Comparison of ENCODE assay signal across 7 cellular contexts in the genomic region with DNA sequence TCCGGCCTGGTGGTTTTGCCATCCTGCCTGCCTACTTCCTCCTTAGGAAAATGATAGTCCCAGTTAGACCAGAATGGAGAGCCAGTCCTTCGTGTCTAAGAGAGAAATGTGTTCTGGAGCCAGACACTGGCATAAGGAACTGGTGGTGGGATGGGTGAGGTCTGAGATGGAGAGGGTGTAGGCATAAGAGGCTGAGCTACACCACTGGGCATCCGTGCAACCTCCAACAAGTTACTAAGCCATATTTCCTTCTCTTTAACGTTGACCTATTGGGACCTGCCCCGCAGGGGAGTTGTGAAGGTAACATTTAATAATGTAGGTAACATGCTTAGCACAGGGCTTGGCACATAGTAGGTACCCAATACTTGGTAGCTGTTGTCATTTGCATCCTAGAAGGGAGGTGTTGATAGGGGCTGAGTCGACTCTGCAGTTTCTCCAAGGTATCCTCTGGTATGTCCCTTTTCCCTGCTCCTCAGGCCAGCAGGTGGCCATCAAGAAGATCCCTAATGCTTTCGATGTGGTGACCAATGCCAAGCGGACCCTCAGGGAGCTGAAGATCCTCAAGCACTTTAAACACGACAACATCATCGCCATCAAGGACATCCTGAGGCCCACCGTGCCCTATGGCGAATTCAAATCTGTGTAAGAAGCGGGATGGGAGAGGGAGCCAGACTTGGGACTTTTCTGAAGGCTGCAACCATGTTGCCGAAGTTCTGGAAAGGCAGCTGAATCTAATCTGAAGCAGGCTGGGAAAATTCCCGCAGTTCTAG. TPM values are rescaled to one million over a fixed set of nuclear protein-coding genes. Genes with fewer than 3 reads are reported as not detected.
DNase-seq lines count a peak whose midpoint lies in the region; ATAC-seq and TF ChIP-seq lines count a peak whose summit lies in the region.

No MANE protein-coding gene starts in this region.

- CTCF ChIA-PET in HEK293 (lab: Yijun Ruan, JAX), result interaction anchor here (1.1 to 3.9 kb wide), 2 partner anchors 17 to 427 kb away, joined by 4 to 33 read pairs; a partner anchor contains a TSS
- CTCF ChIA-PET in activated CD8-positive, alpha-beta T cell treated with anti-CD3 and anti-CD28 coated beads for 36 hours (lab: Charles Lee), result interaction anchor here (1.2 to 4.3 kb wide), 2 partner anchors 11 to 17 kb away, joined by 3 to 51 read pairs; a partner anchor contains a TSS

- H3K27ac ChIP-seq in HEK293 (ENCODE audit: extremely low read depth, low read depth, low read length), result no peak overlapping the region

- DNase-seq in activated CD8-positive, alpha-beta T cell treated with anti-CD3 and anti-CD28 coated beads for 36 hours, result no peak
- DNase-seq in stimulated activated CD8-positive, alpha-beta memory T cell treated with anti-CD3 and anti-CD28 coated beads, Interleukin-4, amount 100 ng/mL, for 48 hours, result peak; percentile 22
- DNase-seq in NCI-H187 treated with DMSO at 0.1 percent for 48 hours (lab: John Stamatoyannopoulos, UW) (no peak), NCI-H1105 (lab: John Stamatoyannopoulos, UW) (no peak), NCI-H345 (lab: John Stamatoyannopoulos, UW) (no peak)

- POLR2A ChIA-PET in HEK293 (lab: Yijun Ruan, JAX), result interaction anchor here (2.5 kb wide), 1 partner anchor 9 kb away, joined by 57 read pairs; a partner anchor contains a TSS
- POLR2A ChIA-PET in activated CD8-positive, alpha-beta T cell treated with anti-CD3 and anti-CD28 coated beads for 36 hours (lab: Charles Lee), result interaction anchor here (1.0 to 1.9 kb wide), 2 partner anchors 9 to 20 kb away, joined by 4 read pairs; no protein-coding TSS in a partner anchor

- H3K27me3 Mint-ChIP-seq in activated CD8-positive, alpha-beta T cell treated with anti-CD3 and anti-CD28 coated beads for 36 hours, result no peaks in the 10 kb centered on the region

- no peak for ATAC-seq in activated CD8-positive, alpha-beta T cell treated with anti-CD3 and anti-CD28 coated beads for 36 hours

- H3K9ac ChIP-seq in iPS-15b (ENCODE audit: low read depth, low read length), result no peak overlapping the region

- no peaks in the 10 kb centered on the region for H3K27me3 ChIP-seq in iPS-15b (ENCODE audit: control insufficient read depth, insufficient read depth, low read length)

- peak overlapping the region; percentile 75 for H3K27ac Mint-ChIP-seq in activated CD8-positive, alpha-beta T cell treated with anti-CD3 and anti-CD28 coated beads for 36 hours

- no peak for TF ChIP-seq CTCF in HEK293 (tag by site-specific recombination; IDR thresholded peaks at IDR 0.05)
- no peak for TF ChIP-seq CTCF in activated CD8-positive, alpha-beta T cell treated with anti-CD3 and anti-CD28 coated beads for 36 hours (IDR thresholded peaks at IDR 0.05)

- peak overlapping the region; percentile 69 for H3K4me3 ChIP-seq in HEK293 (ENCODE audit: low read depth, low read length)
- H3K4me3 ChIP-seq in iPS-15b (ENCODE audit: low read depth, low read length), result peak overlapping the region; percentile 93

- no peaks in the 10 kb centered on the region for H3K9me3 Mint-ChIP-seq in activated CD8-positive, alpha-beta T cell treated with anti-CD3 and anti-CD28 coated beads for 36 hours

- H3K36me3 ChIP-seq in HEK293 (ENCODE audit: control insufficient read depth in 2 of 2, insufficient read depth in 1 of 2, low read length in 2 of 2) (peaks cover 24 to 54% of the 10 kb centered on the region in 2 experiments), iPS-15b (ENCODE audit: control insufficient read depth, insufficient read depth, low read length) (peaks cover 48% of the 10 kb centered on the region)

- peaks cover 25% of the 10 kb centered on the region for H3K36me3 Mint-ChIP-seq in activated CD8-positive, alpha-beta T cell treated with anti-CD3 and anti-CD28 coated beads for 36 hours (ENCODE audit: low read depth)

- peaks cover 8% of the 10 kb centered on the region for H3K4me1 ChIP-seq in HEK293 (ENCODE audit: control insufficient read depth, insufficient read depth, low read length)
- H3K4me1 ChIP-seq in iPS-15b (ENCODE audit: control insufficient read depth, insufficient read depth, low read length), result peaks cover 5% of the 10 kb centered on the region

- H3K4me1 Mint-ChIP-seq in activated CD8-positive, alpha-beta T cell treated with anti-CD3 and anti-CD28 coated beads for 36 hours (ENCODE audit: low read depth), result peaks cover 17% of the 10 kb centered on the region

- H3K9me3 ChIP-seq in HEK293 (ENCODE audit: control insufficient read depth, insufficient read depth, low read depth, low read length) (no peaks in the 10 kb centered on the region), iPS-15b (ENCODE audit: control insufficient read depth, insufficient read depth, low read length) (no peaks in the 10 kb centered on the region)

- peak overlapping the region; percentile 98 for H3K4me3 Mint-ChIP-seq in activated CD8-positive, alpha-beta T cell treated with anti-CD3 and anti-CD28 coated beads for 36 hours

- intact Hi-C loops in activated CD8-positive, alpha-beta T cell treated with anti-CD3 and anti-CD28 coated beads for 36 hours (cut with micrococcal nuclease), result no loop called here

TF ChIP-seq in HEK293, 187 proteins besides CTCF, POLR2A, EP300 and RAD21:
- no peak for TF ChIP-seq ZNF473 (tag by site-specific recombination; IDR thresholded peaks at IDR 0.05)
- TF ChIP-seq SP3 (tag by site-specific recombination; IDR thresholded peaks at IDR 0.05), result no peak
- no peak for TF ChIP-seq ZNF548 (tag by site-specific recombination; IDR thresholded peaks at IDR 0.05)
- TF ChIP-seq ZNF501 (tag by site-specific recombination; IDR thresholded peaks at IDR 0.05), result no peak
- TF ChIP-seq YY1 (tag by site-specific recombination; IDR thresholded peaks at IDR 0.05), result no peak

RNA-seq across cellular contexts. Expression of a gene that starts 1.2 kb away (rescaled TPM):
- 10 to 100 TPM; 25.1 to 27.1 TPM for total RNA-seq in activated CD8-positive, alpha-beta T cell treated with anti-CD3 and anti-CD28 coated beads for 36 hours

RNA-seq across cellular contexts. Expression of a gene that starts 7.5 kb away (rescaled TPM):
- under 1 TPM; 0.47 to 0.70 TPM for total RNA-seq in activated CD8-positive, alpha-beta T cell treated with anti-CD3 and anti-CD28 coated beads for 36 hours

RNA-seq across cellular contexts. Expression of a gene that starts 17.0 kb away (rescaled TPM):
- 1 to 10 TPM; 7.2 to 9.4 TPM for total RNA-seq in activated CD8-positive, alpha-beta T cell treated with anti-CD3 and anti-CD28 coated beads for 36 hours

RNA-seq across cellular contexts. Expression of a gene that starts 31.5 kb away (rescaled TPM):
- under 1 TPM; 0.34 to 0.63 TPM for total RNA-seq in activated CD8-positive, alpha-beta T cell treated with anti-CD3 and anti-CD28 coated beads for 36 hours
